2 cellular contexts compared by ENCODE assay signal in genomic region chr1:22868331-22868730, GRCh38.
TF ChIP-seq lines count a peak whose summit lies in the region.

No MANE protein-coding gene starts in this region.

TF ChIP-seq in IMR-90, 13 proteins besides CTCF, POLR2A, EP300 and RAD21 (continued from another document):
- TF ChIP-seq ELK1 (IDR thresholded peaks at IDR 0.05; ENCODE audit: borderline replicate concordance, low read depth, low read length) (no peak), NFE2L2 (IDR thresholded peaks at IDR 0.05; ENCODE audit: low read depth, low read length) (no peak), CEBPB (IDR thresholded peaks at IDR 0.05; ENCODE audit: low read depth, low read length) (no peak), CHD1 (IDR thresholded peaks at IDR 0.05; ENCODE audit: low read depth, low read length) (no peak), MAFK (IDR thresholded peaks at IDR 0.05; ENCODE audit: low read depth, low read length) (no peak), USF2 (IDR thresholded peaks at IDR 0.05; ENCODE audit: low read depth, low read length) (no peak)

TF ChIP-seq in K562, 482 proteins besides CTCF, POLR2A, EP300 and RAD21 (continued from another document):
- no peak for TF ChIP-seq ZNF639 (CRISPR knock-in tag; conservative IDR thresholded peaks at IDR 0.05 in 1 of 2, IDR thresholded peaks at IDR 0.05 in 1 of 2)
- TF ChIP-seq ZNF253 (CRISPR knock-in tag; conservative IDR thresholded peaks at IDR 0.05), result no peak
- no peak for TF ChIP-seq RFX7 (CRISPR knock-in tag; IDR thresholded peaks at IDR 0.05)
- TF ChIP-seq CBX8 (IDR thresholded peaks at IDR 0.05; ENCODE audit: borderline replicate concordance, extremely low read depth, low read depth, low read length, poor library complexity, severe bottlenecking), result no peak
